ENCODE assay signal across 9 cellular contexts in genomic region chr11:65060913-65061408, GRCh38.
DNase-seq lines count a peak whose midpoint lies in the region; ATAC-seq and TF ChIP-seq lines count a peak whose summit lies in the region.
"Had no signal": no experiment of that assay in that cellular context is flagged by ENCODE, and none has a peak within 500 bp of the region (broad histone marks: within the 10 kb centered on the region; RNA-seq: fewer than 3 reads in every experiment).

No MANE protein-coding gene starts in this region.

- no peak for ATAC-seq in HG03442 (IDR thresholded peaks at IDR 0.05; ENCODE audit: unreplicated experiment)

- DNase-seq in AG10803 (ENCODE audit: low read depth) (no peak), MM.1S (no peak), epithelial cell of esophagus (ENCODE audit: low read depth) (peak; percentile 26), SKM-1 (lab: John Stamatoyannopoulos, UW; ENCODE audit: unreplicated experiment) (no peak), T-helper 2 cell (no peak)
- DNase-seq: Kasumi-1, transverse colon had no signal

- peak overlapping the region; percentile 60; the same call in 1 of the 2 replicates for H3K4me2 ChIP-seq in MM.1S (ENCODE audit: low read depth, low read length)

- peak; percentile 33 for TF ChIP-seq CTCF in AG10803 (conservative IDR thresholded peaks at IDR 0.05; ENCODE audit: low read length)
- 0 out of 2 replicates have a peak, but pooled peaks have one; percentile 4 for TF ChIP-seq CTCF in MM.1S (IDR thresholded peaks at IDR 0.05; ENCODE audit: low read length)
- peak; percentile 19 for TF ChIP-seq CTCF in epithelial cell of esophagus (IDR thresholded peaks at IDR 0.05; ENCODE audit: insufficient read depth, low read depth, low read length, missing control alignments)

- H3K27me3 ChIP-seq in MM.1S (replicated peaks; ENCODE audit: insufficient read depth, low read length): no peaks in the 10 kb centered on the region
- H3K27me3 ChIP-seq: transverse colon had no signal

- H3K79me2 ChIP-seq in MM.1S (ENCODE audit: low read length): no peaks in the 10 kb centered on the region

- H3K27ac ChIP-seq in MM.1S (ENCODE audit: low read length): no peak overlapping the region
- H3K27ac ChIP-seq: SK-N-MC, transverse colon had no signal

- H3K9me3 ChIP-seq in MM.1S (replicated peaks; ENCODE audit: insufficient read depth, low read length): no peaks in the 10 kb centered on the region
- H3K9me3 ChIP-seq: transverse colon had no signal

- H3K4me3 ChIP-seq in AG10803 (ENCODE audit: low read length) (no peak overlapping the region), MM.1S (ENCODE audit: low read length) (no peak overlapping the region), epithelial cell of esophagus (ENCODE audit: low read length) (no peak overlapping the region)
- H3K4me3 ChIP-seq: SK-N-MC, transverse colon had no signal

- no peaks in the 10 kb centered on the region for H4K20me1 ChIP-seq in MM.1S (ENCODE audit: insufficient read depth, low read length)

- H3K4me1 ChIP-seq in MM.1S (ENCODE audit: low read length): peaks cover 17% of the 10 kb centered on the region

- H3K9me2 ChIP-seq in MM.1S (replicated peaks; ENCODE audit: insufficient read depth, low read length): no peaks in the 10 kb centered on the region

- peaks cover 5% of the 10 kb centered on the region; the same call in 1 of the 2 replicates for H3F3A ChIP-seq in MM.1S (ENCODE audit: insufficient read depth, low read length)

- H3K9ac ChIP-seq in MM.1S (ENCODE audit: low read length): no peak overlapping the region

- H3K36me3 ChIP-seq in MM.1S (replicated peaks; ENCODE audit: insufficient read depth, low read length): no peaks in the 10 kb centered on the region
- H3K36me3 ChIP-seq: transverse colon had no signal

- no peak overlapping the region for H2AFZ ChIP-seq in MM.1S (ENCODE audit: low read length)
